41 cellular contexts compared by ENCODE assay signal in genomic region chr1:158732524-158732923, GRCh38. TPM values are rescaled to one million over a fixed set of nuclear protein-coding genes. Genes with fewer than 3 reads are reported as not detected.
"Had no signal": no experiment of that assay in that cellular context is flagged by ENCODE, and none has a peak within 500 bp of the region (broad histone marks: within the 10 kb centered on the region; RNA-seq: fewer than 3 reads in every experiment).

No MANE protein-coding gene starts in this region.

- DNase-seq: activated CD4-positive, alpha-beta memory T cell treated with anti-CD3 and anti-CD28 coated beads, Interleukin-2, amount 10 ng/mL, durations not matched to agents 7 days and 5 days; activated CD4-positive, alpha-beta T cell treated with anti-CD3 and anti-CD28 coated beads for 1 hour; activated CD4-positive, alpha-beta T cell treated with anti-CD3 and anti-CD28 coated beads for 36 hours; activated CD4-positive, alpha-beta T cell treated with anti-CD3 and anti-CD28 coated beads for 48 hours; activated CD4-positive, alpha-beta T cell treated with anti-CD3 and anti-CD28 coated beads, Interleukin-2, amount 10 ng/mL, durations not matched to agents 7 days and 5 days; activated CD4-positive, alpha-beta T cell treated with anti-CD3 and anti-CD28 coated beads, Interleukin-2, amount 50 U/mL, for 48 hours; activated CD4-positive, CD25-positive, alpha-beta regulatory T cell; activated CD8-positive, alpha-beta memory T cell treated with anti-CD3 and anti-CD28 coated beads for 24 hours; activated CD8-positive, alpha-beta memory T cell treated with anti-CD3 and anti-CD28 coated beads, Interleukin-2, amount 10 ng/mL, durations not matched to agents 7 days and 5 days; activated CD8-positive, alpha-beta T cell treated with anti-CD3 and anti-CD28 coated beads, Interleukin-2, amount 10 ng/mL, durations not matched to agents 7 days and 5 days; activated effector memory CD4-positive, alpha-beta T cell treated with anti-CD3 and anti-CD28 coated beads, Interleukin-2, amount 50 U/mL, for 16 hours; activated gamma-delta T cell treated with Interleukin-2 at 50 U/mL for 16 hours; activated naive CD4-positive, alpha-beta T cell; activated naive CD4-positive, alpha-beta T cell treated with anti-CD3 and anti-CD28 coated beads for 36 hours; activated naive CD4-positive, alpha-beta T cell treated with anti-CD3 and anti-CD28 coated beads, Interleukin-2, amount 50 U/mL, for 16 hours; activated naive CD8-positive, alpha-beta T cell treated with anti-CD3 and anti-CD28 coated beads for 36 hours; activated T-cell treated with anti-CD3 and anti-CD28 coated beads for 4 hours; activated T-cell treated with anti-CD3 and anti-CD28 coated beads, Interleukin-2, amount 50 U/mL, for 1 hour; activated T-cell treated with anti-CD3 and anti-CD28 coated beads, Interleukin-2, amount 50 U/mL, for 4 hours; activated T-cell treated with anti-CD3 and anti-CD28 coated beads, Interleukin-2, amount 50 U/mL, for 72 hours; adrenal gland; amniotic stem cell; aorta; body of pancreas; brain microvascular endothelial cell; central memory CD4-positive, alpha-beta T cell; T-helper 1 cell; T-helper 2 cell; T-helper 9 cell; WERI-Rb-1 had no signal

- H3K4me3 ChIP-seq: adrenal gland, body of pancreas, breast epithelium had no signal

- H3K9me3 ChIP-seq: adrenal gland, body of pancreas, breast epithelium had no signal

- FAIRE-seq: astrocyte, colon, TTC549 had no signal

- H3K36me3 ChIP-seq: adrenal gland, brain microvascular endothelial cell, breast epithelium, WERI-Rb-1 had no signal

- ATAC-seq: activated CD4-positive, alpha-beta T cell treated with anti-CD3 and anti-CD28 coated beads for 36 hours; activated CD4-positive, CD25-positive, alpha-beta regulatory T cell treated with anti-CD3 and anti-CD28 coated beads, Interleukin-2, amount 50 U/mL, for 24 hours; activated CD8-positive, alpha-beta memory T cell treated with anti-CD3 and anti-CD28 coated beads, Interleukin-2, amount 10 ng/mL, durations not matched to agents 7 days and 5 days; activated CD8-positive, alpha-beta T cell treated with anti-CD3 and anti-CD28 coated beads, Interleukin-2, amount 10 ng/mL, durations not matched to agents 7 days and 5 days; activated naive CD4-positive, alpha-beta T cell treated with anti-CD3 and anti-CD28 coated beads, Interleukin-2, amount 50 U/mL, for 72 hours; activated T-cell treated with anti-CD3 and anti-CD28 coated beads, Interleukin-2, amount 50 U/mL, for 4 hours; activated T-cell treated with anti-CD3 and anti-CD28 coated beads, Interleukin-2, amount 50 U/mL, for 72 hours; activated T-helper 17 cell treated with anti-CD3 and anti-CD28 coated beads, Interleukin-2, amount 50 U/mL, for 72 hours; body of pancreas; WTC11 had no signal

- H3K27ac ChIP-seq: adrenal gland, body of pancreas, brain microvascular endothelial cell, breast epithelium, WERI-Rb-1 had no signal

- H3K4me1 ChIP-seq: adrenal gland, body of pancreas, breast epithelium had no signal

- H3K27me3 ChIP-seq: adrenal gland, body of pancreas, brain microvascular endothelial cell, breast epithelium had no signal

RNA-seq across cellular contexts. Expression of gene OR6K3, which starts 12.0 kb away (rescaled TPM):
- total RNA-seq: activated CD4-positive, alpha-beta memory T cell treated with anti-CD3 and anti-CD28 coated beads, Interleukin-2, amount 10 ng/mL, durations not matched to agents 7 days and 5 days; activated CD4-positive, alpha-beta T cell treated with anti-CD3 and anti-CD28 coated beads for 36 hours; activated CD4-positive, alpha-beta T cell treated with anti-CD3 and anti-CD28 coated beads, Interleukin-2, amount 10 ng/mL, durations not matched to agents 7 days and 5 days; activated CD8-positive, alpha-beta memory T cell treated with anti-CD3 and anti-CD28 coated beads, Interleukin-2, amount 10 ng/mL, durations not matched to agents 7 days and 5 days; activated CD8-positive, alpha-beta T cell treated with anti-CD3 and anti-CD28 coated beads, Interleukin-2, amount 10 ng/mL, durations not matched to agents 7 days and 5 days; activated naive CD4-positive, alpha-beta T cell treated with anti-CD3 and anti-CD28 coated beads for 36 hours; activated naive CD4-positive, alpha-beta T cell treated with anti-CD3 and anti-CD28 coated beads, Interleukin-2, amount 50 U/mL, for 72 hours; activated naive CD8-positive, alpha-beta T cell treated with anti-CD3 and anti-CD28 coated beads for 36 hours; activated T-cell treated with anti-CD3 and anti-CD28 coated beads, Interleukin-2, amount 50 U/mL, for 4 hours; activated T-cell treated with anti-CD3 and anti-CD28 coated beads, Interleukin-2, amount 50 U/mL, for 72 hours; activated T-helper 1 cell treated with anti-CD3 and anti-CD28 coated beads, Interleukin-12 subunit alpha, Interleukin-12 subunit beta, Interleukin-2, Interleukin-4 antibody, amounts not matched to agents 30 ng/mL and 10 ng/mL and 1 ng/mL, durations not matched to agents 14 hours and 24 hours and 36 hours; activated T-helper 17 cell treated with anti-CD3 and anti-CD28 coated beads, Interleukin-2, amount 50 U/mL, for 72 hours; adrenal gland; aorta; astrocyte; body of pancreas; breast epithelium; cardiac septum; cerebellum; WTC11 had no signal
- polyA plus RNA-seq: aorta had no signal

RNA-seq across cellular contexts. Expression of gene OR6K6, which starts 22.0 kb away (rescaled TPM):
- total RNA-seq: activated CD4-positive, alpha-beta memory T cell treated with anti-CD3 and anti-CD28 coated beads, Interleukin-2, amount 10 ng/mL, durations not matched to agents 7 days and 5 days; activated CD4-positive, alpha-beta T cell treated with anti-CD3 and anti-CD28 coated beads for 36 hours; activated CD4-positive, alpha-beta T cell treated with anti-CD3 and anti-CD28 coated beads, Interleukin-2, amount 10 ng/mL, durations not matched to agents 7 days and 5 days; activated CD8-positive, alpha-beta memory T cell treated with anti-CD3 and anti-CD28 coated beads, Interleukin-2, amount 10 ng/mL, durations not matched to agents 7 days and 5 days; activated CD8-positive, alpha-beta T cell treated with anti-CD3 and anti-CD28 coated beads, Interleukin-2, amount 10 ng/mL, durations not matched to agents 7 days and 5 days; activated naive CD4-positive, alpha-beta T cell treated with anti-CD3 and anti-CD28 coated beads for 36 hours; activated naive CD4-positive, alpha-beta T cell treated with anti-CD3 and anti-CD28 coated beads, Interleukin-2, amount 50 U/mL, for 72 hours; activated naive CD8-positive, alpha-beta T cell treated with anti-CD3 and anti-CD28 coated beads for 36 hours; activated T-cell treated with anti-CD3 and anti-CD28 coated beads, Interleukin-2, amount 50 U/mL, for 4 hours; activated T-cell treated with anti-CD3 and anti-CD28 coated beads, Interleukin-2, amount 50 U/mL, for 72 hours; activated T-helper 1 cell treated with anti-CD3 and anti-CD28 coated beads, Interleukin-12 subunit alpha, Interleukin-12 subunit beta, Interleukin-2, Interleukin-4 antibody, amounts not matched to agents 30 ng/mL and 10 ng/mL and 1 ng/mL, durations not matched to agents 14 hours and 24 hours and 36 hours; activated T-helper 17 cell treated with anti-CD3 and anti-CD28 coated beads, Interleukin-2, amount 50 U/mL, for 72 hours; adrenal gland; aorta; astrocyte; body of pancreas; breast epithelium; cardiac septum; cerebellum; WTC11 had no signal
- polyA plus RNA-seq: adrenal gland had no signal

RNA-seq across cellular contexts. Expression of gene OR6K2, which starts 32.1 kb away (rescaled TPM):
- total RNA-seq: activated CD4-positive, alpha-beta memory T cell treated with anti-CD3 and anti-CD28 coated beads, Interleukin-2, amount 10 ng/mL, durations not matched to agents 7 days and 5 days; activated CD4-positive, alpha-beta T cell treated with anti-CD3 and anti-CD28 coated beads for 36 hours; activated CD4-positive, alpha-beta T cell treated with anti-CD3 and anti-CD28 coated beads, Interleukin-2, amount 10 ng/mL, durations not matched to agents 7 days and 5 days; activated CD8-positive, alpha-beta memory T cell treated with anti-CD3 and anti-CD28 coated beads, Interleukin-2, amount 10 ng/mL, durations not matched to agents 7 days and 5 days; activated CD8-positive, alpha-beta T cell treated with anti-CD3 and anti-CD28 coated beads, Interleukin-2, amount 10 ng/mL, durations not matched to agents 7 days and 5 days; activated naive CD4-positive, alpha-beta T cell treated with anti-CD3 and anti-CD28 coated beads for 36 hours; activated naive CD4-positive, alpha-beta T cell treated with anti-CD3 and anti-CD28 coated beads, Interleukin-2, amount 50 U/mL, for 72 hours; activated naive CD8-positive, alpha-beta T cell treated with anti-CD3 and anti-CD28 coated beads for 36 hours; activated T-cell treated with anti-CD3 and anti-CD28 coated beads, Interleukin-2, amount 50 U/mL, for 4 hours; activated T-cell treated with anti-CD3 and anti-CD28 coated beads, Interleukin-2, amount 50 U/mL, for 72 hours; activated T-helper 1 cell treated with anti-CD3 and anti-CD28 coated beads, Interleukin-12 subunit alpha, Interleukin-12 subunit beta, Interleukin-2, Interleukin-4 antibody, amounts not matched to agents 30 ng/mL and 10 ng/mL and 1 ng/mL, durations not matched to agents 14 hours and 24 hours and 36 hours; activated T-helper 17 cell treated with anti-CD3 and anti-CD28 coated beads, Interleukin-2, amount 50 U/mL, for 72 hours; adrenal gland; aorta; astrocyte; body of pancreas; breast epithelium; cardiac septum; cerebellum; WTC11 had no signal
- polyA plus RNA-seq: adrenal gland, aorta had no signal

RNA-seq across cellular contexts. Expression of gene OR6N1, which starts 39.5 kb away (rescaled TPM):
- total RNA-seq: activated CD4-positive, alpha-beta memory T cell treated with anti-CD3 and anti-CD28 coated beads, Interleukin-2, amount 10 ng/mL, durations not matched to agents 7 days and 5 days; activated CD4-positive, alpha-beta T cell treated with anti-CD3 and anti-CD28 coated beads for 36 hours; activated CD4-positive, alpha-beta T cell treated with anti-CD3 and anti-CD28 coated beads, Interleukin-2, amount 10 ng/mL, durations not matched to agents 7 days and 5 days; activated CD8-positive, alpha-beta memory T cell treated with anti-CD3 and anti-CD28 coated beads, Interleukin-2, amount 10 ng/mL, durations not matched to agents 7 days and 5 days; activated CD8-positive, alpha-beta T cell treated with anti-CD3 and anti-CD28 coated beads, Interleukin-2, amount 10 ng/mL, durations not matched to agents 7 days and 5 days; activated naive CD4-positive, alpha-beta T cell treated with anti-CD3 and anti-CD28 coated beads for 36 hours; activated naive CD4-positive, alpha-beta T cell treated with anti-CD3 and anti-CD28 coated beads, Interleukin-2, amount 50 U/mL, for 72 hours; activated naive CD8-positive, alpha-beta T cell treated with anti-CD3 and anti-CD28 coated beads for 36 hours; activated T-cell treated with anti-CD3 and anti-CD28 coated beads, Interleukin-2, amount 50 U/mL, for 4 hours; activated T-cell treated with anti-CD3 and anti-CD28 coated beads, Interleukin-2, amount 50 U/mL, for 72 hours; activated T-helper 1 cell treated with anti-CD3 and anti-CD28 coated beads, Interleukin-12 subunit alpha, Interleukin-12 subunit beta, Interleukin-2, Interleukin-4 antibody, amounts not matched to agents 30 ng/mL and 10 ng/mL and 1 ng/mL, durations not matched to agents 14 hours and 24 hours and 36 hours; activated T-helper 17 cell treated with anti-CD3 and anti-CD28 coated beads, Interleukin-2, amount 50 U/mL, for 72 hours; adrenal gland; aorta; astrocyte; body of pancreas; breast epithelium; cardiac septum; cerebellum; WTC11 had no signal
- polyA plus RNA-seq: adrenal gland, aorta had no signal

RNA-seq across cellular contexts. Expression of gene SPTA1, which starts 46.0 kb away (rescaled TPM):
- total RNA-seq: activated CD4-positive, alpha-beta memory T cell treated with anti-CD3 and anti-CD28 coated beads, Interleukin-2, amount 10 ng/mL, durations not matched to agents 7 days and 5 days; activated CD4-positive, alpha-beta T cell treated with anti-CD3 and anti-CD28 coated beads for 36 hours; activated CD4-positive, alpha-beta T cell treated with anti-CD3 and anti-CD28 coated beads, Interleukin-2, amount 10 ng/mL, durations not matched to agents 7 days and 5 days; activated CD8-positive, alpha-beta memory T cell treated with anti-CD3 and anti-CD28 coated beads, Interleukin-2, amount 10 ng/mL, durations not matched to agents 7 days and 5 days; activated CD8-positive, alpha-beta T cell treated with anti-CD3 and anti-CD28 coated beads, Interleukin-2, amount 10 ng/mL, durations not matched to agents 7 days and 5 days; activated naive CD4-positive, alpha-beta T cell treated with anti-CD3 and anti-CD28 coated beads for 36 hours; activated naive CD8-positive, alpha-beta T cell treated with anti-CD3 and anti-CD28 coated beads for 36 hours; activated T-cell treated with anti-CD3 and anti-CD28 coated beads, Interleukin-2, amount 50 U/mL, for 72 hours; activated T-helper 1 cell treated with anti-CD3 and anti-CD28 coated beads, Interleukin-12 subunit alpha, Interleukin-12 subunit beta, Interleukin-2, Interleukin-4 antibody, amounts not matched to agents 30 ng/mL and 10 ng/mL and 1 ng/mL, durations not matched to agents 14 hours and 24 hours and 36 hours; body of pancreas had no signal
- polyA plus RNA-seq: aorta had no signal
